Comparison of ENCODE assay signal across 22 cellular contexts in genomic region chr19:3469638-3470499, GRCh38. TPM values are rescaled to one million over a fixed set of nuclear protein-coding genes. Genes with fewer than 3 reads are reported as not detected.
DNase-seq lines count a peak whose midpoint lies in the region; ATAC-seq and TF ChIP-seq lines count a peak whose summit lies in the region.
"Had no signal": no experiment of that assay in that cellular context is flagged by ENCODE, and none has a peak within 500 bp of the region (broad histone marks: within the 10 kb centered on the region; RNA-seq: fewer than 3 reads in every experiment).

No MANE protein-coding gene starts in this region.

- BruUV-seq in OCI-LY7 (replicated peaks; lab: Mats Ljungman, UMichigan), result no TSS peak

- H3K27me3 ChIP-seq in GM06990 (replicated peaks; ENCODE audit: control insufficient read depth, insufficient read depth, low read length), result no peaks in the 10 kb centered on the region
- no peaks in the 10 kb centered on the region for H3K27me3 ChIP-seq in RWPE2 (ENCODE audit: insufficient read depth, poor library complexity, severe bottlenecking)
- no peaks in the 10 kb centered on the region for H3K27me3 ChIP-seq in effector memory CD4-positive, alpha-beta T cell (replicated peaks; ENCODE audit: control insufficient read depth, insufficient read depth, low read length, poor library complexity, severe bottlenecking)
- H3K27me3 ChIP-seq: Peyer's patch, upper lobe of left lung had no signal

- H3K9me3 ChIP-seq in RWPE2 (ENCODE audit: severe bottlenecking) (no peaks in the 10 kb centered on the region), OCI-LY7 (ENCODE audit: low read length) (no peaks in the 10 kb centered on the region)
- no peaks in the 10 kb centered on the region for H3K9me3 ChIP-seq in effector memory CD4-positive, alpha-beta T cell (ENCODE audit: control insufficient read depth, low read length)
- H3K9me3 ChIP-seq: Peyer's patch, upper lobe of left lung had no signal

- H3K36me3 ChIP-seq in GM06990 (ENCODE audit: control insufficient read depth, insufficient read depth, low read length) (no peaks in the 10 kb centered on the region), RWPE2 (ENCODE audit: low read depth) (no peaks in the 10 kb centered on the region), OCI-LY7 (ENCODE audit: insufficient read depth, low read length) (no peaks in the 10 kb centered on the region)
- no peaks in the 10 kb centered on the region for H3K36me3 ChIP-seq in effector memory CD4-positive, alpha-beta T cell (ENCODE audit: control insufficient read depth, insufficient read depth, low read length)

- no peak overlapping the region for H3K4me2 ChIP-seq in OCI-LY7 (ENCODE audit: low read length)

- no peaks in the 10 kb centered on the region for H3K4me1 ChIP-seq in RWPE2 (ENCODE audit: insufficient read depth, poor library complexity, severe bottlenecking)
- H3K4me1 ChIP-seq in effector memory CD4-positive, alpha-beta T cell (ENCODE audit: control insufficient read depth, insufficient read depth, low read length, poor library complexity, severe bottlenecking), result no peaks in the 10 kb centered on the region
- H3K4me1 ChIP-seq in OCI-LY7 (ENCODE audit: insufficient read depth, low read length, poor library complexity, severe bottlenecking), result no peaks in the 10 kb centered on the region

- peak; percentile 15 for DNase-seq in GM06990 (ENCODE audit: extremely low read depth, insufficient read length)
- DNase-seq in RWPE2 (ENCODE audit: low spot score), result no peak
- DNase-seq in fibroblast of pulmonary artery (ENCODE audit: low read depth), result no peak
- no peak for DNase-seq in retinal pigment epithelial cell (ENCODE audit: low read depth)
- no peak for DNase-seq in effector memory CD4-positive, alpha-beta T cell
- DNase-seq in OCI-LY7 (ENCODE audit: low spot score), result no peak
- DNase-seq: activated CD4-positive, alpha-beta T cell treated with anti-CD3 and anti-CD28 coated beads for 1 hour; activated T-cell treated with anti-CD3 and anti-CD28 coated beads, Interleukin-2, amount 50 U/mL, for 4 hours; amniotic stem cell; CD4-positive, alpha-beta memory T cell; GDM1; immature natural killer cell; KG1; NCI-H1417 treated with DMSO at 0.1 percent for 48 hours; NCI-H510A; Peyer's patch; T-helper 1 cell; upper lobe of left lung had no signal

- CTCF ChIA-PET in OCI-LY7 (lab: Charles Lee; ENCODE audit: unreplicated experiment), result no interaction called here

- POLR2A ChIA-PET in OCI-LY7 (lab: Charles Lee), result no interaction called here

- TF ChIP-seq CTCF in GM06990 (IDR thresholded peaks at IDR 0.05; ENCODE audit: insufficient read depth, low read length, poor library complexity, severe bottlenecking), result no peak
- no peak for TF ChIP-seq CTCF in RWPE2 (IDR thresholded peaks at IDR 0.05; ENCODE audit: poor library complexity, severe bottlenecking)
- TF ChIP-seq CTCF in fibroblast of pulmonary artery (IDR thresholded peaks at IDR 0.05; ENCODE audit: low read length, missing control alignments), result peak; percentile 2
- peak; percentile 37 for TF ChIP-seq CTCF in retinal pigment epithelial cell (conservative IDR thresholded peaks at IDR 0.05; ENCODE audit: low read depth, low read length)
- TF ChIP-seq CTCF in OCI-LY7 (conservative IDR thresholded peaks at IDR 0.05; ENCODE audit: low read length), result no peak

- intact Hi-C loops in OCI-LY7 (cut with micrococcal nuclease; ENCODE audit: unreplicated experiment), result no loop called here

- no peaks in the 10 kb centered on the region for H3K9me2 ChIP-seq in OCI-LY7 (ENCODE audit: insufficient read depth, low read length)

- ATAC-seq in RWPE2 (ENCODE audit: low read depth) (peak; percentile 20; the same call in 2 of the 3 replicates), HG03378 (IDR thresholded peaks at IDR 0.05; ENCODE audit: unreplicated experiment) (no peak), GM19467 (IDR thresholded peaks at IDR 0.05; ENCODE audit: unreplicated experiment) (no peak)

- no peak overlapping the region for H3K27ac ChIP-seq in RWPE2 (ENCODE audit: poor library complexity, severe bottlenecking)
- no peak overlapping the region for H3K27ac ChIP-seq in effector memory CD4-positive, alpha-beta T cell (ENCODE audit: insufficient read depth, low read length, poor library complexity, severe bottlenecking)
- H3K27ac ChIP-seq in OCI-LY7 (ENCODE audit: low read depth, low read length, poor library complexity, severe bottlenecking), result no peak overlapping the region
- H3K27ac ChIP-seq: Peyer's patch had no signal

- no peak overlapping the region for H2AFZ ChIP-seq in OCI-LY7 (ENCODE audit: low read length)

- H3K79me2 ChIP-seq in OCI-LY7 (ENCODE audit: insufficient read depth, low read depth, low read length), result no peaks in the 10 kb centered on the region

- H4K20me1 ChIP-seq in OCI-LY7 (ENCODE audit: insufficient read depth, low read length), result no peaks in the 10 kb centered on the region

- H3K4me3 ChIP-seq in GM06990 (replicated peaks; ENCODE audit: low read depth, low read length) (no peak overlapping the region), RWPE2 (ENCODE audit: severe bottlenecking) (no peak overlapping the region), fibroblast of pulmonary artery (replicated peaks; ENCODE audit: low read depth, low read length) (no peak overlapping the region), retinal pigment epithelial cell (ENCODE audit: low read length) (no peak overlapping the region), OCI-LY7 (ENCODE audit: low read depth, low read length, poor library complexity, severe bottlenecking) (no peak overlapping the region)
- no peak overlapping the region for H3K4me3 ChIP-seq in effector memory CD4-positive, alpha-beta T cell (ENCODE audit: insufficient read depth, low read depth, low read length, poor library complexity, severe bottlenecking)
- H3K4me3 ChIP-seq: Peyer's patch, upper lobe of left lung had no signal

RNA-seq across cellular contexts. Expression of gene SMIM24, which starts 10.5 kb away (rescaled TPM):
- total RNA-seq in OCI-LY7 (2014; rRNA removed; shearing (Covaris generic)), result 9.9 and 14.4 TPM in 2 replicates
- total RNA-seq in OCI-LY7 (2022), result 6.8 and 11.3 TPM in 2 replicates
- total RNA-seq: activated T-cell treated with anti-CD3 and anti-CD28 coated beads, Interleukin-2, amount 50 U/mL, for 4 hours; CD4-positive, alpha-beta memory T cell; dermis microvascular lymphatic vessel endothelial cell; posterior vena cava had no signal

RNA-seq across cellular contexts. Expression of gene SMIM44, which starts 13.4 kb away (rescaled TPM):
- total RNA-seq in OCI-LY7 (2014; rRNA removed; shearing (Covaris generic)), result not detected in 2 replicates
- not detected in 2 replicates for total RNA-seq in OCI-LY7 (2022)
- total RNA-seq: activated T-cell treated with anti-CD3 and anti-CD28 coated beads, Interleukin-2, amount 50 U/mL, for 4 hours; CD4-positive, alpha-beta memory T cell; dermis microvascular lymphatic vessel endothelial cell; posterior vena cava; upper lobe of left lung had no signal

RNA-seq across cellular contexts. Expression of gene DOHH, which starts 30.6 kb away (rescaled TPM):
- 12.3 and 13.1 TPM in 2 replicates for total RNA-seq in OCI-LY7 (2014; rRNA removed; shearing (Covaris generic))
- total RNA-seq in OCI-LY7 (2022), result 9.8 and 11.3 TPM in 2 replicates

RNA-seq across cellular contexts. Expression of gene FZR1, which starts 36.2 kb away (rescaled TPM):
- total RNA-seq in OCI-LY7 (2014; rRNA removed; shearing (Covaris generic)), result 39.8 and 61.2 TPM in 2 replicates
- total RNA-seq in OCI-LY7 (2022), result 65.3 and 67.9 TPM in 2 replicates

Comparison
In these comparisons a context has a peak if more than half of its experiments do, and no peak if none do; other contexts are left out.
1. CTCF ChIP-seq: peak in fibroblast of pulmonary artery (single experiment) and retinal pigment epithelial cell (single experiment); none in GM06990 (single experiment), RWPE2 (single experiment) and OCI-LY7 (single experiment).